ENCODE assay signal across 21 cellular contexts in genomic region chr6:166937716-166938115, GRCh38. TPM values are rescaled to one million over a fixed set of nuclear protein-coding genes. Genes with fewer than 3 reads are reported as not detected.
DNase-seq lines count a peak whose midpoint lies in the region; ATAC-seq, FAIRE-seq and TF ChIP-seq lines count a peak whose summit lies in the region.
"Had no signal": no experiment of that assay in that cellular context is flagged by ENCODE, and none has a peak within 500 bp of the region (broad histone marks: within the 10 kb centered on the region; RNA-seq: fewer than 3 reads in every experiment).

No MANE protein-coding gene starts in this region.

- BruUV-seq in K562 (replicated peaks; lab: Mats Ljungman, UMichigan): no TSS peak

- no peak overlapping the region for H3K4me2 ChIP-seq in K562 (ENCODE audit: insufficient read depth, low read length)

- H3K4me3 Mint-ChIP-seq in activated T-cell treated with anti-CD3 and anti-CD28 coated beads, Interleukin-2, amount 50 U/mL, for 24 hours: no peak overlapping the region
- no peak overlapping the region for H3K4me3 Mint-ChIP-seq in activated T-cell treated with anti-CD3 and anti-CD28 coated beads, Interleukin-2, amount 50 U/mL, for 72 hours
- no peak overlapping the region for H3K4me3 Mint-ChIP-seq in CD4-positive, alpha-beta T cell
- no peak overlapping the region for H3K4me3 Mint-ChIP-seq in osteocyte (ENCODE audit: unreplicated experiment)
- H3K4me3 Mint-ChIP-seq: CD8-positive, alpha-beta T cell had no signal

- TF ChIP-seq RAD21 in K562 (CRISPR knock-in tag; conservative IDR thresholded peaks at IDR 0.05 in 1 of 2, IDR thresholded peaks at IDR 0.05 in 1 of 2): no peak

- TF ChIP-seq POLR2A in K562 (conservative IDR thresholded peaks at IDR 0.05): no peak

- WGBS in K562 (ENCODE audit: insufficient coverage, low coverage, missing lambda C conversion rate): 77% methylated on average over 7 of the region's 7 CpGs

- in situ Hi-C loops in K562 (cut with MboI): no loop called here

- no peak for TF ChIP-seq EP300 in K562 (IDR thresholded peaks at IDR 0.05; ENCODE audit: low read length)

- H3K9me3 ChIP-seq in CD4-positive, alpha-beta T cell (ENCODE audit: control insufficient read depth, low read length): no peaks in the 10 kb centered on the region
- no peaks in the 10 kb centered on the region for H3K9me3 ChIP-seq in K562 (replicated peaks; ENCODE audit: control insufficient read depth, insufficient read depth, low read depth, low read length)

- peak overlapping the region; percentile 69 for H3K27ac Mint-ChIP-seq in activated T-cell treated with anti-CD3 and anti-CD28 coated beads, Interleukin-2, amount 50 U/mL, for 24 hours
- no peak overlapping the region for H3K27ac Mint-ChIP-seq in activated T-cell treated with anti-CD3 and anti-CD28 coated beads, Interleukin-2, amount 50 U/mL, for 72 hours
- H3K27ac Mint-ChIP-seq in CD4-positive, alpha-beta T cell: peak overlapping the region; percentile 30
- H3K27ac Mint-ChIP-seq in osteocyte (ENCODE audit: unreplicated experiment): no peak overlapping the region

- H3K9me1 ChIP-seq in K562 (ENCODE audit: control insufficient read depth, insufficient read depth, low read length): peaks cover 4% of the 10 kb centered on the region

- H3K27me3 ChIP-seq in CD4-positive, alpha-beta T cell (ENCODE audit: control insufficient read depth, insufficient read depth, low read length): no peaks in the 10 kb centered on the region
- H3K27me3 ChIP-seq in K562 (ENCODE audit: control insufficient read depth in 2 of 2, insufficient read depth in 2 of 2, low read length in 2 of 2): no peaks in the 10 kb centered on the region; a peak in 1 of 5 replicates

- H3K9ac ChIP-seq in K562 (ENCODE audit: insufficient read depth in 1 of 2, low read depth in 2 of 2, low read length in 2 of 2): no peak overlapping the region
- H3K9ac ChIP-seq: GM23248 had no signal

- peaks cover 97% of the 10 kb centered on the region for H3K36me3 Mint-ChIP-seq in activated T-cell treated with anti-CD3 and anti-CD28 coated beads, Interleukin-2, amount 50 U/mL, for 24 hours (ENCODE audit: low read depth)
- H3K36me3 Mint-ChIP-seq in activated T-cell treated with anti-CD3 and anti-CD28 coated beads, Interleukin-2, amount 50 U/mL, for 72 hours (ENCODE audit: insufficient read depth in 2 of 2): peaks cover 4 to 8% of the 10 kb centered on the region in 2 donors
- H3K36me3 Mint-ChIP-seq in CD4-positive, alpha-beta T cell (ENCODE audit: low read depth): peaks cover 87% of the 10 kb centered on the region
- no peaks in the 10 kb centered on the region for H3K36me3 Mint-ChIP-seq in osteocyte (ENCODE audit: unreplicated experiment)

- no peaks in the 10 kb centered on the region for H3K79me2 ChIP-seq in K562 (ENCODE audit: control insufficient read depth, insufficient read depth, low read length)

- CTCF ChIA-PET in CD4-positive, alpha-beta T cell (lab: Charles Lee): interaction anchor here (0.6 to 1.7 kb wide), 3 partner anchors 14 to 105 kb away, joined by 3 to 5 read pairs (median 4); no protein-coding TSS in a partner anchor
- CTCF ChIA-PET in K562 (lab: Yijun Ruan, JAX; ENCODE audit: low intra/inter-chr PET ratio): no interaction called here

- peaks cover 8 to 26% of the 10 kb centered on the region in 2 experiments for H3K4me1 ChIP-seq in K562 (replicated peaks in 1 of 2; ENCODE audit: control insufficient read depth in 2 of 2, insufficient read depth in 2 of 2, low read length in 2 of 2)

- H3K9me3 Mint-ChIP-seq in activated T-cell treated with anti-CD3 and anti-CD28 coated beads, Interleukin-2, amount 50 U/mL, for 24 hours: no peaks in the 10 kb centered on the region
- H3K9me3 Mint-ChIP-seq in activated T-cell treated with anti-CD3 and anti-CD28 coated beads, Interleukin-2, amount 50 U/mL, for 72 hours: no peaks in the 10 kb centered on the region
- H3K9me3 Mint-ChIP-seq in CD4-positive, alpha-beta T cell: no peaks in the 10 kb centered on the region
- H3K9me3 Mint-ChIP-seq in osteocyte (ENCODE audit: unreplicated experiment): no peaks in the 10 kb centered on the region
- H3K9me3 Mint-ChIP-seq: CD8-positive, alpha-beta T cell had no signal

- H2AFZ ChIP-seq in K562 (ENCODE audit: low read depth, low read length): no peak overlapping the region
- H2AFZ ChIP-seq: GM23248 had no signal

- H4K20me1 ChIP-seq in K562 (replicated peaks; ENCODE audit: control insufficient read depth, insufficient read depth, low read length): 0 out of 2 replicates have a peak, but pooled peaks cover 5% of the 10 kb centered on the region

- no peak for TF ChIP-seq CTCF in CD4-positive, alpha-beta T cell (IDR thresholded peaks at IDR 0.05)
- TF ChIP-seq CTCF in K562 (IDR thresholded peaks at IDR 0.05 in 2 of 3, conservative IDR thresholded peaks at IDR 0.05 in 1 of 3; ENCODE audit: insufficient read depth in 2 of 3, low read depth in 1 of 3, low read length in 3 of 3): no peak
- no peak for TF ChIP-seq CTCF in osteocyte (IDR thresholded peaks at IDR 0.05)

- H3K36me3 ChIP-seq in K562 (ENCODE audit: control insufficient read depth, insufficient read depth, low read length): peaks cover 32% of the 10 kb centered on the region; the same call in 2 of the 3 replicates

- POLR2A ChIA-PET in CD4-positive, alpha-beta T cell (lab: Charles Lee): interaction anchor here (1.3 to 4.0 kb wide), 5 partner anchors 9 to 19 kb away, joined by 3 to 32 read pairs (median 9); partner anchors contain the start of gene RNASET2
- POLR2A ChIA-PET in K562 (lab: Yijun Ruan, JAX): interaction anchor here (0.6 to 1.5 kb wide), 5 partner anchors 10 to 73 kb away, joined by 3 to 6 read pairs (median 4); no protein-coding TSS in a partner anchor

- no peak overlapping the region for H3K27ac ChIP-seq in CD4-positive, alpha-beta T cell (ENCODE audit: low read depth, low read length)
- no peak overlapping the region for H3K27ac ChIP-seq in K562 (ENCODE audit: extremely low read depth, low read depth, low read length)
- H3K27ac ChIP-seq: GM23248 had no signal

- FAIRE-seq in K562 (lab: Jason Lieb, UNC): no peak
- FAIRE-seq: D721Med, G401.6, GM12892, H54 had no signal

- DNase-seq in activated T-cell treated with anti-CD3 and anti-CD28 coated beads, Interleukin-2, amount 50 U/mL, for 24 hours: no peak
- DNase-seq in activated T-cell treated with anti-CD3 and anti-CD28 coated beads, Interleukin-2, amount 50 U/mL, for 72 hours: no peak
- no peak for DNase-seq in CD4-positive, alpha-beta T cell
- DNase-seq in K562 (ENCODE audit: extremely low read depth in 1 of 4, low spot score in 3 of 4) (no peak), osteocyte (ENCODE audit: extremely low spot score, unreplicated experiment) (peak; percentile 34), NOMO-1 (lab: John Stamatoyannopoulos, UW; ENCODE audit: unreplicated experiment in 2 of 2) (no peak), kidney glomerular epithelial cell (lab: John Stamatoyannopoulos, UW) (no peak), germinal center (ENCODE audit: low spot score) (no peak)
- DNase-seq: 8988T; C1 segment of cervical spinal cord; CD8-positive, alpha-beta T cell; COR-L47; DMS153; DMS79 treated with DMSO at 0.1 percent for 48 hours; EL; GM23248 had no signal

- H3K4me3 ChIP-seq in K562: no peak overlapping the region
- H3K4me3 ChIP-seq: GM23248 had no signal

- no peak for ATAC-seq in activated T-cell treated with anti-CD3 and anti-CD28 coated beads, Interleukin-2, amount 50 U/mL, for 72 hours (replicated peaks in 1 of 2)
- ATAC-seq in CD4-positive, alpha-beta T cell (ENCODE audit: poor library complexity): no peak
- ATAC-seq in K562: no peak
- ATAC-seq: CD8-positive, alpha-beta T cell; HCT116 had no signal

- intact Hi-C loops in CD4-positive, alpha-beta T cell (cut with DNase I, micrococcal nuclease): loop anchor here in 1 of 2 experiments (10.0 kb wide), 1 partner anchor 57 kb away; the partner anchor contains the start of gene CEP43
- intact Hi-C loops in K562 (cut with micrococcal nuclease): no loop called here

- H3K27me3 Mint-ChIP-seq in activated T-cell treated with anti-CD3 and anti-CD28 coated beads, Interleukin-2, amount 50 U/mL, for 24 hours: no peaks in the 10 kb centered on the region
- H3K27me3 Mint-ChIP-seq in activated T-cell treated with anti-CD3 and anti-CD28 coated beads, Interleukin-2, amount 50 U/mL, for 72 hours (ENCODE audit: low read depth): no peaks in the 10 kb centered on the region
- no peaks in the 10 kb centered on the region for H3K27me3 Mint-ChIP-seq in CD4-positive, alpha-beta T cell
- no peaks in the 10 kb centered on the region for H3K27me3 Mint-ChIP-seq in osteocyte (ENCODE audit: unreplicated experiment)

- H3K4me1 Mint-ChIP-seq in activated T-cell treated with anti-CD3 and anti-CD28 coated beads, Interleukin-2, amount 50 U/mL, for 24 hours (ENCODE audit: low read depth): peaks cover 65% of the 10 kb centered on the region
- peaks cover 28% of the 10 kb centered on the region for H3K4me1 Mint-ChIP-seq in activated T-cell treated with anti-CD3 and anti-CD28 coated beads, Interleukin-2, amount 50 U/mL, for 72 hours (ENCODE audit: low read depth)
- peaks cover 55% of the 10 kb centered on the region for H3K4me1 Mint-ChIP-seq in CD4-positive, alpha-beta T cell (ENCODE audit: low read depth)
- H3K4me1 Mint-ChIP-seq in osteocyte (ENCODE audit: unreplicated experiment): no peaks in the 10 kb centered on the region

RNA-seq across cellular contexts. Expression of gene RNASET2, which starts 18.6 kb away (rescaled TPM):
- total RNA-seq in activated T-cell treated with anti-CD3 and anti-CD28 coated beads, Interleukin-2, amount 50 U/mL, for 72 hours: 10 to 100 TPM; 44.3 to 46.3 TPM
- 100 to 1,000 TPM; 164 to 165 TPM for total RNA-seq in CD4-positive, alpha-beta T cell
- 55.9 TPM in 2 replicates for total RNA-seq in K562 (2011; cell fraction: chromatin; rRNA removed; ENCODE audit: low replicate concordance)
- 54.7 and 61.6 TPM in 2 replicates for total RNA-seq in K562 (2011; cell fraction: nucleolus; rRNA removed)
- total RNA-seq in K562 (2011; cell fraction: nucleoplasm; rRNA removed): 64.9 and 75.9 TPM in 2 replicates
- total RNA-seq in K562 (2014; rRNA removed): 138 and 168 TPM in 2 replicates
- total RNA-seq in K562 (2014; rRNA removed; fragmentation: Illumina TruSeq; extraction: Trizol): 66.4 and 66.9 TPM in 2 replicates
- total RNA-seq in K562 (2015; rRNA removed; fragmentation: Illumina TruSeq; extraction: Trizol): 130 and 141 TPM in 2 replicates
- 99.2 and 105 TPM in 2 replicates for total RNA-seq in K562 (2021)
- polyA plus RNA-seq in K562 (2011; rRNA removed): 46.4 and 211 TPM in 2 replicates
- 45.3 and 139 TPM in 2 replicates for polyA plus RNA-seq in K562 (2011; cell fraction: cytosol; rRNA removed)
- polyA plus RNA-seq in K562 (2011; cell fraction: nucleus; rRNA removed): 31.3 and 148 TPM in 2 replicates
- polyA plus RNA-seq in K562 (2012): 137 and 140 TPM in 2 replicates
- 75.2 and 91.3 TPM in 2 replicates for polyA plus RNA-seq in K562 (2014; fragmentation: Illumina TruSeq; extraction: Trizol)
- polyA plus RNA-seq in K562 (2014; fragmentation: Nextera tagmentation; extraction: Ambion mirVana): 10 to 100 TPM in 1 of 2 experiments, 1 to 10 TPM in 1; 7.4 to 15.8 TPM
- polyA plus RNA-seq in K562 (2014; rRNA removed): 108 and 124 TPM in 2 replicates
- polyA minus RNA-seq in K562 (2011; rRNA and poly(A)+ RNA removed): 20.3 and 116 TPM in 2 replicates
- polyA minus RNA-seq in K562 (2011; cell fraction: cytosol; rRNA and poly(A)+ RNA removed): 14.3 and 84.4 TPM in 2 replicates
- polyA minus RNA-seq in K562 (2011; cell fraction: nucleus; rRNA and poly(A)+ RNA removed): 9.3 and 51.3 TPM in 2 replicates
- total RNA-seq in osteocyte: 20.3 and 22.3 TPM in 2 replicates

Comparison
In these comparisons a context has a peak if more than half of its experiments do, and no peak if none do; other contexts are left out.
1. H3K27ac Mint-ChIP-seq: peak in activated T-cell treated with anti-CD3 and anti-CD28 coated beads, Interleukin-2, amount 50 U/mL, for 24 hours (single experiment) and CD4-positive, alpha-beta T cell (single experiment); none in activated T-cell treated with anti-CD3 and anti-CD28 coated beads, Interleukin-2, amount 50 U/mL, for 72 hours (single experiment) and osteocyte (single experiment).